In the genomic region with DNA sequence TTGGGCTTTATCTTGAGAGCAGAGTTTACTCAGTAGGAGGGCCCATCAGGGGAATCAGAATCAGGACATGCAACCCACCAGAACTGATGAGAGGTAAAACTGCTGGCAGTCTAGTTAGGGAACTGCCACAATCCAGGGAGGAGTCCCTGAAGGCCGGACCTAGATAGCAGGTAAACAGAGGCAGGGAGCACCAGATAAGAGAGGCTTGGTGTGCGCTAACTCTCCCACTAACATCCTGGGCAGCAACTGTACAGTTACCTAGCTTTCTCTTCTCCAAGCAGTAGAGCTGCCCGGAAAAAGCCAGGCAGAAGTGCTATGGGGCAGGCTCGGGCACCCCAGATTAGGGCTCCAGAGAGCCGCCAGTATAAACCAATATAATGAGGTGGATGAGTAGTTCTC, we compare ENCODE assay signal across 11 cellular contexts. TPM values are rescaled to one million over a fixed set of nuclear protein-coding genes. Genes with fewer than 3 reads are reported as not detected.
A peak's percentile ranks its signal among the peaks of the same experiment; 100 is the strongest.
DNase-seq lines count a peak whose midpoint lies in the region; ATAC-seq lines count a peak whose summit lies in the region.
"Had no signal": no experiment of that assay in that cellular context is flagged by ENCODE, and none has a peak within 500 bp of the region (broad histone marks: within the 10 kb centered on the region; RNA-seq: fewer than 3 reads in every experiment).

No MANE protein-coding gene starts in this region.

- H3K27me3 ChIP-seq in iPS-15b (ENCODE audit: control insufficient read depth, insufficient read depth, low read length) (peaks cover 70% of the 10 kb centered on the region), skeletal muscle tissue (ENCODE audit: control insufficient read depth in 3 of 3, insufficient read depth in 3 of 3, low read length in 3 of 3) (no peaks in the 10 kb centered on the region)

- no peak for ATAC-seq in left lobe of liver

- H3K9me3 Mint-ChIP-seq in activated T-helper 2 cell treated with anti-CD3 and anti-CD28 coated beads, Interferon-gamma antibody, Interleukin-2, Interleukin-4, amounts not matched to agents 10 μg/mL and 5 μg/mL and 100 μg/mL, durations not matched to agents 14 hours and 24 hours and 36 hours: no peaks in the 10 kb centered on the region
- H3K9me3 Mint-ChIP-seq: activated naive CD4-positive, alpha-beta T cell treated with anti-CD3 and anti-CD28 coated beads, Interleukin-2, amount 50 U/mL, for 24 hours; memory B cell had no signal

- H3K4me3 Mint-ChIP-seq in activated T-helper 2 cell treated with anti-CD3 and anti-CD28 coated beads, Interferon-gamma antibody, Interleukin-2, Interleukin-4, amounts not matched to agents 10 μg/mL and 5 μg/mL and 100 μg/mL, durations not matched to agents 14 hours and 24 hours and 36 hours (ENCODE audit: low read depth): peak overlapping the region; percentile 71

- H3K4me1 ChIP-seq in iPS-15b (ENCODE audit: control insufficient read depth, insufficient read depth, low read length): peaks cover 38% of the 10 kb centered on the region
- peaks cover 35 to 53% (median 43%) of the 10 kb centered on the region in 3 donors for H3K4me1 ChIP-seq in skeletal muscle tissue (ENCODE audit: control insufficient read depth in 3 of 3, insufficient read depth in 3 of 3, low read length in 3 of 3)

- H3K9ac ChIP-seq in iPS-15b (ENCODE audit: low read depth, low read length): no peak overlapping the region
- H3K9ac ChIP-seq in skeletal muscle tissue (ENCODE audit: low read depth in 1 of 3, low read length in 3 of 3): peak overlapping the region in 2 of 3 donors; percentile 36 to 95

- no peaks in the 10 kb centered on the region for H3K36me3 Mint-ChIP-seq in activated T-helper 2 cell treated with anti-CD3 and anti-CD28 coated beads, Interferon-gamma antibody, Interleukin-2, Interleukin-4, amounts not matched to agents 10 μg/mL and 5 μg/mL and 100 μg/mL, durations not matched to agents 14 hours and 24 hours and 36 hours (ENCODE audit: low read depth)
- H3K36me3 Mint-ChIP-seq: activated naive CD4-positive, alpha-beta T cell treated with anti-CD3 and anti-CD28 coated beads, Interleukin-2, amount 50 U/mL, for 24 hours; memory B cell had no signal

- H3K36me3 ChIP-seq in iPS-15b (ENCODE audit: control insufficient read depth, insufficient read depth, low read length) (no peaks in the 10 kb centered on the region), skeletal muscle tissue (ENCODE audit: control insufficient read depth in 3 of 3, insufficient read depth in 3 of 3, low read length in 3 of 3) (no peaks in the 10 kb centered on the region)

- peaks cover 6% of the 10 kb centered on the region for H3K4me1 Mint-ChIP-seq in activated T-helper 2 cell treated with anti-CD3 and anti-CD28 coated beads, Interferon-gamma antibody, Interleukin-2, Interleukin-4, amounts not matched to agents 10 μg/mL and 5 μg/mL and 100 μg/mL, durations not matched to agents 14 hours and 24 hours and 36 hours (ENCODE audit: low read depth)
- H3K4me1 Mint-ChIP-seq: memory B cell had no signal

- peak overlapping the region; percentile 88 for H3K4me3 ChIP-seq in iPS-15b (ENCODE audit: low read depth, low read length)
- peak overlapping the region in 2 of 3 donors; percentile 54 to 89 for H3K4me3 ChIP-seq in skeletal muscle tissue (ENCODE audit: low read length in 3 of 3)

- H3K27ac ChIP-seq in skeletal muscle tissue (ENCODE audit: low read depth, low read length): peak overlapping the region; percentile 88

- H3K27me3 Mint-ChIP-seq in activated T-helper 2 cell treated with anti-CD3 and anti-CD28 coated beads, Interferon-gamma antibody, Interleukin-2, Interleukin-4, amounts not matched to agents 10 μg/mL and 5 μg/mL and 100 μg/mL, durations not matched to agents 14 hours and 24 hours and 36 hours (ENCODE audit: low read depth): peaks cover 43% of the 10 kb centered on the region

- H3K9me3 ChIP-seq in iPS-15b (ENCODE audit: control insufficient read depth, insufficient read depth, low read length) (no peaks in the 10 kb centered on the region), skeletal muscle tissue (ENCODE audit: control insufficient read depth in 3 of 3, low read length in 3 of 3) (no peaks in the 10 kb centered on the region)

- peak; percentile 0 for DNase-seq in HCEC 1CT
- DNase-seq in activated T-helper 2 cell treated with anti-CD3 and anti-CD28 coated beads, Interferon-gamma antibody, Interleukin-2, Interleukin-4, amounts not matched to agents 10 μg/mL and 5 μg/mL and 100 μg/mL, durations not matched to agents 14 hours and 24 hours and 36 hours (ENCODE audit: low spot score): no peak
- no peak for DNase-seq in foreskin melanocyte
- no peak for DNase-seq in left lobe of liver (ENCODE audit: low spot score)
- DNase-seq in kidney tubule cell (ENCODE audit: low spot score): no peak
- no peak for DNase-seq in Ammon's horn (ENCODE audit: low spot score)
- DNase-seq: activated CD4-positive, CD25-positive, alpha-beta regulatory T cell treated with anti-CD3 and anti-CD28 coated beads, Interleukin-2, amount 50 U/mL, for 72 hours had no signal

- H3K27ac Mint-ChIP-seq in activated T-helper 2 cell treated with anti-CD3 and anti-CD28 coated beads, Interferon-gamma antibody, Interleukin-2, Interleukin-4, amounts not matched to agents 10 μg/mL and 5 μg/mL and 100 μg/mL, durations not matched to agents 14 hours and 24 hours and 36 hours: no peak overlapping the region
- H3K27ac Mint-ChIP-seq: activated naive CD4-positive, alpha-beta T cell treated with anti-CD3 and anti-CD28 coated beads, Interleukin-2, amount 50 U/mL, for 24 hours; memory B cell had no signal

- intact Hi-C loops in activated T-helper 2 cell treated with anti-CD3 and anti-CD28 coated beads, Interferon-gamma antibody, Interleukin-2, Interleukin-4, amounts not matched to agents 10 μg/mL and 5 μg/mL and 100 μg/mL, durations not matched to agents 14 hours and 24 hours and 36 hours (cut with micrococcal nuclease): loop anchor here (10.0 kb wide), 2 partner anchors 142 to 222 kb away; partner anchors contain the start of gene FUT4

RNA-seq across cellular contexts. Expression of gene AMOTL1, which starts 0.9 kb away (rescaled TPM):
- 4.8 and 5.9 TPM in 2 replicates for total RNA-seq in activated T-helper 2 cell treated with anti-CD3 and anti-CD28 coated beads, Interferon-gamma antibody, Interleukin-2, Interleukin-4, amounts not matched to agents 10 μg/mL and 5 μg/mL and 100 μg/mL, durations not matched to agents 14 hours and 24 hours and 36 hours
- 79.3 TPM for total RNA-seq in skeletal muscle tissue
- 22.9 TPM for total RNA-seq in left lobe of liver
